In the genomic region with DNA sequence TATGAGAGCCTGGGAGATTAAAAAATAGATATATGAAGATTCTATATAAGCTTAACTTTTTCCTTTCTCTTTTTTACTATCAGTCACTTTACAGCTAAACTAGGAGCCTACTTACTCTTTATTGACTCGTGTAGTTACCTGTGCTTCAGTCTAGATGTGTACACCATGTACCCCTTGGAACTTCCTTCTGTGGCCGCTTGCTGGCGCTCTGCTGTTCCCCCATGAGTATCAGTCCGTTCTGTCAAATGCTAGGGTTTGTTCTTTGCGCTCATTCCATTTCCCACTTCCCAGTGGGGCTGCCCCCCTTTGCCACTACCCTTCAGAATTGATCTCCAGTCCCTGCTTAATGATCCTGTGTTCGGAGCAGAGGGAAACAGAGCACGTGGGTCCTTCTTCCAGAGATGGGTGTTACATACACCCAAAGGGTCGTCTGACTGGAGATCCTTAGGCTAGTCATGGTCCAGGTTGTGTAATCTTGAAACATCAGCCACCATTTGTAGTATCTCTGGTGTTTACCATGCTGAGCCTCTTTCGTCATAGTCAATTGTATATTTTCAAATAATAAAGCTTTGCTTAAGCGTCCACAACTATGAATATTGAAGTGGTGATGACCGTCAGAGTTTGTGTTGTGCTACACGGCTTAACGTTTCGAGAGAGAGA, we compare ENCODE assay signal across 27 cellular contexts.
A peak's percentile ranks its signal among the peaks of the same experiment; 100 is the strongest.
DNase-seq lines count a peak whose midpoint lies in the region; ATAC-seq and TF ChIP-seq lines count a peak whose summit lies in the region.
"Had no signal": no experiment of that assay in that cellular context is flagged by ENCODE, and none has a peak within 500 bp of the region (broad histone marks: within the 10 kb centered on the region; RNA-seq: fewer than 3 reads in every experiment).

No MANE protein-coding gene starts in this region.

- H3K27ac Mint-ChIP-seq in activated T-helper 17 cell treated with anti-CD3 and anti-CD28 coated beads, Interleukin-2, amount 50 U/mL, for 72 hours: peak overlapping the region; percentile 57
- H3K27ac Mint-ChIP-seq: CD4-positive, alpha-beta T cell; HFFc6 had no signal

- no peaks in the 10 kb centered on the region for H3K27me3 Mint-ChIP-seq in activated T-helper 17 cell treated with anti-CD3 and anti-CD28 coated beads, Interleukin-2, amount 50 U/mL, for 72 hours
- H3K27me3 Mint-ChIP-seq: CD4-positive, alpha-beta T cell had no signal

- H3K4me3 ChIP-seq in cardiac muscle cell: no peak overlapping the region
- no peak overlapping the region for H3K4me3 ChIP-seq in esophagus muscularis mucosa
- no peak overlapping the region for H3K4me3 ChIP-seq in transverse colon
- H3K4me3 ChIP-seq: BLaER1 had no signal

- 97% methylated on average over 14 of the region's 14 CpGs for WGBS in esophagus muscularis mucosa
- 59 to 76% methylated on average over 6 to 14 of the region's 14 CpGs for WGBS in transverse colon (ENCODE audit: low coverage in 1 of 2), 2 donors

- in situ Hi-C loops in transverse colon (cut with MboI; ENCODE audit: low pct_ligation_motif_present in 1 of 4, low pct_unique_long_range_greater_than_20kb in 1 of 4, low sequenced_read_pairs in 3 of 4): no loop called here

- H3K9me3 ChIP-seq in cardiac muscle cell (ENCODE audit: low read depth): no peaks in the 10 kb centered on the region
- H3K9me3 ChIP-seq in esophagus muscularis mucosa: no peaks in the 10 kb centered on the region
- no peaks in the 10 kb centered on the region for H3K9me3 ChIP-seq in transverse colon
- H3K9me3 ChIP-seq: BLaER1 had no signal

- TF ChIP-seq EP300 in esophagus muscularis mucosa (IDR thresholded peaks at IDR 0.05) (no peak), transverse colon (IDR thresholded peaks at IDR 0.05; ENCODE audit: low read depth) (no peak)

- no peaks in the 10 kb centered on the region for H3K9me3 Mint-ChIP-seq in activated T-helper 17 cell treated with anti-CD3 and anti-CD28 coated beads, Interleukin-2, amount 50 U/mL, for 72 hours
- H3K9me3 Mint-ChIP-seq: CD4-positive, alpha-beta T cell; HFFc6 had no signal

- no peak overlapping the region for H3K4me3 Mint-ChIP-seq in activated T-helper 17 cell treated with anti-CD3 and anti-CD28 coated beads, Interleukin-2, amount 50 U/mL, for 72 hours
- H3K4me3 Mint-ChIP-seq: CD4-positive, alpha-beta T cell; HFFc6 had no signal

- DNase-seq in cardiac muscle cell (ENCODE audit: low read depth in 1 of 2, low spot score in 1 of 2) (no peak), left ventricle myocardium superior (no peak), esophagus muscularis mucosa (ENCODE audit: extremely low spot score) (peak; percentile 53), transverse colon (no peak), caudate nucleus (lab: John Stamatoyannopoulos, UW) (no peak)
- DNase-seq: ACHN; CD4-positive, alpha-beta T cell; COR-L47; DMS 273 treated with DMSO at 0.1 percent for 48 hours; DMS79 treated with DMSO at 0.1 percent for 48 hours; HFFc6; NCI-H1694; NCI-H2081; NCI-H2171; NCI-H345; NCI-H524; NCI-H774; NK-92 treated with Interleukin-12 subunit alpha and Interleukin-12 subunit beta, amount 100 ng/mL, for 24 hours; SIG-M5 had no signal

- no peaks in the 10 kb centered on the region for H3K36me3 Mint-ChIP-seq in activated T-helper 17 cell treated with anti-CD3 and anti-CD28 coated beads, Interleukin-2, amount 50 U/mL, for 72 hours (ENCODE audit: low read depth)

- TF ChIP-seq POLR2A in esophagus muscularis mucosa (IDR thresholded peaks at IDR 0.05; ENCODE audit: low read depth) (no peak), transverse colon (IDR thresholded peaks at IDR 0.05) (no peak)

- H3K4me1 Mint-ChIP-seq in activated T-helper 17 cell treated with anti-CD3 and anti-CD28 coated beads, Interleukin-2, amount 50 U/mL, for 72 hours: no peaks in the 10 kb centered on the region

- no peaks in the 10 kb centered on the region for H3K36me3 ChIP-seq in cardiac muscle cell
- no peaks in the 10 kb centered on the region for H3K36me3 ChIP-seq in esophagus muscularis mucosa
- no peaks in the 10 kb centered on the region for H3K36me3 ChIP-seq in transverse colon
- H3K36me3 ChIP-seq: BLaER1 had no signal

- H3K27ac ChIP-seq in cardiac muscle cell (peak overlapping the region; percentile 98), esophagus muscularis mucosa (replicated peaks in 1 of 4) (no peak overlapping the region), transverse colon (peak overlapping the region; percentile 65 to 81 (median 74)), caudate nucleus (ENCODE audit: low read depth, low read length) (no peak overlapping the region)
- H3K27ac ChIP-seq: 22Rv1, BLaER1, HL-60, KMS-11 had no signal

- H3K27me3 ChIP-seq in cardiac muscle cell (no peaks in the 10 kb centered on the region), esophagus muscularis mucosa (no peaks in the 10 kb centered on the region), transverse colon (no peaks in the 10 kb centered on the region)
- H3K27me3 ChIP-seq: BLaER1 had no signal

- H3K4me1 ChIP-seq in cardiac muscle cell (ENCODE audit: low read depth): peaks cover 51% of the 10 kb centered on the region
- peaks cover 5 to 26% (median 20%) of the 10 kb centered on the region in 4 donors for H3K4me1 ChIP-seq in esophagus muscularis mucosa
- H3K4me1 ChIP-seq in transverse colon: peaks cover 0 to 19% (median 16%) of the 10 kb centered on the region in 4 donors
- H3K4me1 ChIP-seq: BLaER1 had no signal

- intact Hi-C loops in left ventricle myocardium superior (cut with micrococcal nuclease): no loop called here
- intact Hi-C loops in esophagus muscularis mucosa (cut with DNase I): no loop called here
- intact Hi-C loops in transverse colon (cut with DNase I; ENCODE audit: low total_unique reads): no loop called here

- ATAC-seq in left ventricle myocardium superior: no peak
- ATAC-seq in activated T-helper 17 cell treated with anti-CD3 and anti-CD28 coated beads, Interleukin-2, amount 50 U/mL, for 72 hours (replicated peaks): no peak
- ATAC-seq in GM18861 (IDR thresholded peaks at IDR 0.05; ENCODE audit: unreplicated experiment): no peak
- ATAC-seq in HG03378 (IDR thresholded peaks at IDR 0.05; ENCODE audit: unreplicated experiment): no peak
- ATAC-seq: Panc1 had no signal

- TF ChIP-seq CTCF in cardiac muscle cell (IDR thresholded peaks at IDR 0.05; ENCODE audit: low read depth, low read length) (no peak), esophagus muscularis mucosa (IDR thresholded peaks at IDR 0.05) (no peak), transverse colon (IDR thresholded peaks at IDR 0.05) (no peak)

Comparison
In these comparisons a context has a peak if more than half of its experiments do, and no peak if none do; other contexts are left out.
1. H3K27ac ChIP-seq: peak in cardiac muscle cell (single experiment) and transverse colon (4 of 4); none in esophagus muscularis mucosa (0 of 4) and caudate nucleus (single experiment).